11 cellular contexts compared by ENCODE assay signal in the genomic region with DNA sequence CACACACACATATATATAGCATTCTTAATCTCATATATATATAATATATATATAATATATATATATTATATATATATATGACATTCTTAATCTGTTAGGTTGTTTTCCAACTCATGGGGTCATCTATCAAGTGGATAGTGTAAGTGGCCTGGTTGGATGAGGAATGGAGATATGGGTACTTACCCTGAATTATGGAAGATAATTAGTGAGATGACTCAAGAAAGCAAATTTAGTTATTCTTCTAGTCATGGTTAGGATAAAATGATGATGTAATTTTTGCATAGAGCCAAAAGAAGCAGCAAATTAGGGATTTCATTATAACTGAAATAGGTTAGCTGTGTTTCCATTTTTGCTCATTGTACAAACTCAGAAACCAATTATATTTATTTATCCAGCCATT.
"Had no signal": no experiment of that assay in that cellular context is flagged by ENCODE, and none has a peak within 500 bp of the region (broad histone marks: within the 10 kb centered on the region; RNA-seq: fewer than 3 reads in every experiment).

No MANE protein-coding gene starts in this region.

- H3K4me3 ChIP-seq: GM23248, GM23338, HAP-1 had no signal

- H3K9ac ChIP-seq: GM23248 had no signal

- H3K4me1 ChIP-seq: HAP-1 had no signal

- FAIRE-seq: H1, H54 had no signal

- H3K4me2 ChIP-seq: GM23338 had no signal

- H2AFZ ChIP-seq: GM23248, GM23338 had no signal

- H3K36me3 ChIP-seq: HAP-1 had no signal

- H3K27ac ChIP-seq: GM23248 had no signal

- ATAC-seq: GM23338, HCT116 had no signal

- DNase-seq: GM23248, GOT3, H7, H9, HCEC 1CT, HFFc6 had no signal

- H3K9me3 ChIP-seq: HAP-1 had no signal
